In genomic region chrX:129979207-129979920, GRCh38 we compare ENCODE assay signal across 9 cellular contexts. TPM values are rescaled to one million over a fixed set of nuclear protein-coding genes. Genes with fewer than 3 reads are reported as not detected.
A peak's percentile ranks its signal among the peaks of the same experiment; 100 is the strongest.
DNase-seq lines count a peak whose midpoint lies in the region; ATAC-seq, FAIRE-seq and TF ChIP-seq lines count a peak whose summit lies in the region.
"Had no signal": no experiment of that assay in that cellular context is flagged by ENCODE, and none has a peak within 500 bp of the region (broad histone marks: within the 10 kb centered on the region; RNA-seq: fewer than 3 reads in every experiment).

No MANE protein-coding gene starts in this region.

- H3K4me1 Mint-ChIP-seq in activated CD4-positive, alpha-beta T cell treated with anti-CD3 and anti-CD28 coated beads, Interleukin-2, amount 10 ng/mL, durations not matched to agents 24 days and 14 days: peaks cover 4% of the 10 kb centered on the region
- peaks cover 4% of the 10 kb centered on the region for H3K4me1 Mint-ChIP-seq in WTC11
- peaks cover 6 to 14% of the 10 kb centered on the region in 2 donors for H3K4me1 Mint-ChIP-seq in immature natural killer cell
- H3K4me1 Mint-ChIP-seq in stimulated activated naive CD8-positive, alpha-beta T cell treated with anti-CD3 and anti-CD28 coated beads, Interleukin-15, amount 100 ng/mL, for 72 hours: peaks cover 2% of the 10 kb centered on the region

- intact Hi-C loops in activated CD4-positive, alpha-beta T cell treated with anti-CD3 and anti-CD28 coated beads, Interleukin-2, amount 10 ng/mL, durations not matched to agents 24 days and 14 days (cut with micrococcal nuclease): no loop called here

- POLR2A ChIA-PET in WTC11 (lab: Charles Lee): interaction anchor here (0.8 to 1.0 kb wide), 2 partner anchors 48 to 134 kb away, joined by 3 to 7 read pairs; no protein-coding TSS in a partner anchor

- TF ChIP-seq CTCF in WTC11 (IDR thresholded peaks at IDR 0.05): no peak

- DNase-seq in activated CD4-positive, alpha-beta T cell treated with anti-CD3 and anti-CD28 coated beads, Interleukin-2, amount 10 ng/mL, durations not matched to agents 24 days and 14 days: peak; percentile 54
- no peak for DNase-seq in activated CD4-positive, alpha-beta T cell treated with anti-CD3 and anti-CD28 coated beads, Interleukin-2, amount 50 U/mL, for 1 hour
- DNase-seq in WTC11 (ENCODE audit: low spot score) (no peak), immature natural killer cell (no peak), NCI-H1436 treated with DMSO at 0.1 percent for 48 hours (lab: John Stamatoyannopoulos, UW) (no peak), NCI-H2171 treated with DMSO at 0.1 percent for 48 hours (lab: John Stamatoyannopoulos, UW) (no peak), GM19239 (ENCODE audit: insufficient read length, low spot score) (no peak)
- DNase-seq in stimulated activated naive CD8-positive, alpha-beta T cell treated with anti-CD3 and anti-CD28 coated beads, Interleukin-15, amount 100 ng/mL, for 72 hours: no peak

- H3K4me3 Mint-ChIP-seq in activated CD4-positive, alpha-beta T cell treated with anti-CD3 and anti-CD28 coated beads, Interleukin-2, amount 10 ng/mL, durations not matched to agents 24 days and 14 days: peak overlapping the region; percentile 52
- H3K4me3 Mint-ChIP-seq in WTC11 (peak overlapping the region; percentile 64), immature natural killer cell (peak overlapping the region; percentile 67 to 75 (median 69))
- peak overlapping the region; percentile 14 to 44 for H3K4me3 Mint-ChIP-seq in stimulated activated naive CD8-positive, alpha-beta T cell treated with anti-CD3 and anti-CD28 coated beads, Interleukin-15, amount 100 ng/mL, for 72 hours

- H3K27me3 Mint-ChIP-seq in activated CD4-positive, alpha-beta T cell treated with anti-CD3 and anti-CD28 coated beads, Interleukin-2, amount 10 ng/mL, durations not matched to agents 24 days and 14 days: peaks cover 12% of the 10 kb centered on the region
- H3K27me3 Mint-ChIP-seq in WTC11 (ENCODE audit: low read depth) (peaks cover 50% of the 10 kb centered on the region), immature natural killer cell (ENCODE audit: low read depth in 3 of 3) (peaks cover 0 to 3% (median under 1%) of the 10 kb centered on the region in 3 donors)
- no peaks in the 10 kb centered on the region for H3K27me3 Mint-ChIP-seq in stimulated activated naive CD8-positive, alpha-beta T cell treated with anti-CD3 and anti-CD28 coated beads, Interleukin-15, amount 100 ng/mL, for 72 hours

- no peak; the same call in 1 of the 2 replicates for ATAC-seq in WTC11
- ATAC-seq in stimulated activated naive CD8-positive, alpha-beta T cell treated with anti-CD3 and anti-CD28 coated beads, Interleukin-15, amount 100 ng/mL, for 72 hours: no peak

- no peaks in the 10 kb centered on the region for H3K9me3 Mint-ChIP-seq in activated CD4-positive, alpha-beta T cell treated with anti-CD3 and anti-CD28 coated beads, Interleukin-2, amount 10 ng/mL, durations not matched to agents 24 days and 14 days
- no peaks in the 10 kb centered on the region for H3K9me3 Mint-ChIP-seq in WTC11
- H3K9me3 Mint-ChIP-seq in immature natural killer cell: no peaks in the 10 kb centered on the region
- no peaks in the 10 kb centered on the region for H3K9me3 Mint-ChIP-seq in stimulated activated naive CD8-positive, alpha-beta T cell treated with anti-CD3 and anti-CD28 coated beads, Interleukin-15, amount 100 ng/mL, for 72 hours

- H3K27ac Mint-ChIP-seq in activated CD4-positive, alpha-beta T cell treated with anti-CD3 and anti-CD28 coated beads, Interleukin-2, amount 10 ng/mL, durations not matched to agents 24 days and 14 days: peak overlapping the region; percentile 60
- H3K27ac Mint-ChIP-seq in WTC11 (no peak overlapping the region), immature natural killer cell (peak overlapping the region in 3 of 6 donors; percentile 42 to 65 (median 62))
- H3K27ac Mint-ChIP-seq in stimulated activated naive CD8-positive, alpha-beta T cell treated with anti-CD3 and anti-CD28 coated beads, Interleukin-15, amount 100 ng/mL, for 72 hours: no peak overlapping the region

- no peaks in the 10 kb centered on the region for H3K36me3 Mint-ChIP-seq in activated CD4-positive, alpha-beta T cell treated with anti-CD3 and anti-CD28 coated beads, Interleukin-2, amount 10 ng/mL, durations not matched to agents 24 days and 14 days (ENCODE audit: low read depth)
- H3K36me3 Mint-ChIP-seq in WTC11 (no peaks in the 10 kb centered on the region), immature natural killer cell (no peaks in the 10 kb centered on the region)

- CTCF ChIA-PET in WTC11 (lab: Charles Lee): interaction anchor here (0.8 to 1.4 kb wide), 7 partner anchors 18 to 370 kb away, joined by 3 to 9 read pairs (median 4); no protein-coding TSS in a partner anchor

- FAIRE-seq in GM19239 (lab: Jason Lieb, UNC): no peak
- FAIRE-seq: GM18507 had no signal

TF ChIP-seq in WTC11, 78 proteins besides CTCF, POLR2A, EP300 and RAD21 (continues in another document):
- TF ChIP-seq, protein P1, sequence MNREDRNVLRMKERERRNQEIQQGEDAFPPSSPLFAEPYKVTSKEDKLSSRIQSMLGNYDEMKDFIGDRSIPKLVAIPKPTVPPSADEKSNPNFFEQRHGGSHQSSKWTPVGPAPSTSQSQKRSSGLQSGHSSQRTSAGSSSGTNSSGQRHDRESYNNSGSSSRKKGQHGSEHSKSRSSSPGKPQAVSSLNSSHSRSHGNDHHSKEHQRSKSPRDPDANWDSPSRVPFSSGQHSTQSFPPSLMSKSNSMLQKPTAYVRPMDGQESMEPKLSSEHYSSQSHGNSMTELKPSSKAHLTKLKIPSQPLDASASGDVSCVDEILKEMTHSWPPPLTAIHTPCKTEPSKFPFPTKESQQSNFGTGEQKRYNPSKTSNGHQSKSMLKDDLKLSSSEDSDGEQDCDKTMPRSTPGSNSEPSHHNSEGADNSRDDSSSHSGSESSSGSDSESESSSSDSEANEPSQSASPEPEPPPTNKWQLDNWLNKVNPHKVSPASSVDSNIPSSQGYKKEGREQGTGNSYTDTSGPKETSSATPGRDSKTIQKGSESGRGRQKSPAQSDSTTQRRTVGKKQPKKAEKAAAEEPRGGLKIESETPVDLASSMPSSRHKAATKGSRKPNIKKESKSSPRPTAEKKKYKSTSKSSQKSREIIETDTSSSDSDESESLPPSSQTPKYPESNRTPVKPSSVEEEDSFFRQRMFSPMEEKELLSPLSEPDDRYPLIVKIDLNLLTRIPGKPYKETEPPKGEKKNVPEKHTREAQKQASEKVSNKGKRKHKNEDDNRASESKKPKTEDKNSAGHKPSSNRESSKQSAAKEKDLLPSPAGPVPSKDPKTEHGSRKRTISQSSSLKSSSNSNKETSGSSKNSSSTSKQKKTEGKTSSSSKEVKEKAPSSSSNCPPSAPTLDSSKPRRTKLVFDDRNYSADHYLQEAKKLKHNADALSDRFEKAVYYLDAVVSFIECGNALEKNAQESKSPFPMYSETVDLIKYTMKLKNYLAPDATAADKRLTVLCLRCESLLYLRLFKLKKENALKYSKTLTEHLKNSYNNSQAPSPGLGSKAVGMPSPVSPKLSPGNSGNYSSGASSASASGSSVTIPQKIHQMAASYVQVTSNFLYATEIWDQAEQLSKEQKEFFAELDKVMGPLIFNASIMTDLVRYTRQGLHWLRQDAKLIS (CRISPR knock-in tag; IDR thresholded peaks at IDR 0.05; ENCODE audit: borderline replicate concordance): no peak
- no peak for TF ChIP-seq ATF1 (CRISPR knock-in tag; IDR thresholded peaks at IDR 0.05)
- no peak for TF ChIP-seq MAX (CRISPR knock-in tag; IDR thresholded peaks at IDR 0.05)
- TF ChIP-seq ZNF425 (CRISPR knock-in tag; conservative IDR thresholded peaks at IDR 0.05): no peak
- no peak for TF ChIP-seq AR (CRISPR knock-in tag; IDR thresholded peaks at IDR 0.05)

RNA-seq across cellular contexts. Expression of gene BCORL1, which starts 3.1 kb away (rescaled TPM):
- 8.0 and 9.2 TPM in 2 replicates for total RNA-seq in activated CD4-positive, alpha-beta T cell treated with anti-CD3 and anti-CD28 coated beads, Interleukin-2, amount 10 ng/mL, durations not matched to agents 24 days and 14 days
- 9.3 to 12.0 TPM (median 9.6 TPM) in 3 replicates for total RNA-seq in WTC11 (2021)
- 1 to 10 TPM in 1 of 3 donors, under 1 TPM in 1, not detected in 1; 0.59 to 2.8 TPM for polyA plus RNA-seq in immature natural killer cell
